25 cellular contexts compared by ENCODE assay signal in genomic region chr2:2940061-2940460, GRCh38.
"Had no signal": no experiment of that assay in that cellular context is flagged by ENCODE, and none has a peak within 500 bp of the region (broad histone marks: within the 10 kb centered on the region; RNA-seq: fewer than 3 reads in every experiment).

No MANE protein-coding gene starts in this region.

- H3K27me3 ChIP-seq: neural progenitor cell, ovary, right atrium auricular region, right lobe of liver, testis, thyroid gland, transverse colon, upper lobe of left lung, vagina had no signal

- H3K36me3 Mint-ChIP-seq: immature natural killer cell had no signal

- H3K4me3 Mint-ChIP-seq: immature natural killer cell; naive thymus-derived CD8-positive, alpha-beta T cell; nephron; neural progenitor cell had no signal

- H3K4me1 ChIP-seq: heart left ventricle, left ventricle myocardium inferior, right atrium auricular region, right lobe of liver, stomach, testis, thyroid gland, transverse colon, upper lobe of left lung, vagina had no signal

- H3K27ac ChIP-seq: heart left ventricle, left ventricle myocardium inferior, neural progenitor cell, ovary, right atrium auricular region, right lobe of liver, stomach, testis, thyroid gland, transverse colon, upper lobe of left lung, vagina had no signal

- ATAC-seq: heart left ventricle; mucosa of descending colon; naive thymus-derived CD8-positive, alpha-beta T cell had no signal

- H3K27ac Mint-ChIP-seq: immature natural killer cell, nephron, neural progenitor cell, progenitor cell of endocrine pancreas had no signal

- DNase-seq: heart left ventricle; hypothalamus; immature natural killer cell; left ventricle myocardium inferior; midbrain; mucosa of descending colon; naive thymus-derived CD8-positive, alpha-beta T cell; ovary; right lobe of liver; stimulated activated CD4-positive, alpha-beta T cell treated with anti-CD3 and anti-CD28 coated beads, Interleukin-15, amount 100 ng/mL, for 24 hours; stimulated activated CD4-positive, alpha-beta T cell treated with anti-CD3 and anti-CD28 coated beads, Interleukin-2, amount 100 ng/mL, for 24 hours; stimulated activated CD4-positive, alpha-beta T cell treated with anti-CD3 and anti-CD28 coated beads, Interleukin-4, amount 100 ng/mL, for 1 hour; stimulated activated naive CD4-positive, alpha-beta T cell; stomach; testis; thyroid gland; transverse colon had no signal

- H3K36me3 ChIP-seq: heart left ventricle, left ventricle myocardium inferior, neural progenitor cell, ovary, right atrium auricular region, right lobe of liver, stomach, thyroid gland, transverse colon, upper lobe of left lung, vagina had no signal

- H3K4me1 Mint-ChIP-seq: immature natural killer cell had no signal

- H3K9me3 ChIP-seq: ovary, right lobe of liver, testis, thyroid gland, transverse colon, vagina had no signal

- H3K4me3 ChIP-seq: heart left ventricle, left ventricle myocardium inferior, lung, mucosa of descending colon, neural progenitor cell, ovary, right atrium auricular region, right lobe of liver, smooth muscle cell, stomach, testis, thyroid gland, transverse colon, upper lobe of left lung, vagina had no signal
